In the genomic region with DNA sequence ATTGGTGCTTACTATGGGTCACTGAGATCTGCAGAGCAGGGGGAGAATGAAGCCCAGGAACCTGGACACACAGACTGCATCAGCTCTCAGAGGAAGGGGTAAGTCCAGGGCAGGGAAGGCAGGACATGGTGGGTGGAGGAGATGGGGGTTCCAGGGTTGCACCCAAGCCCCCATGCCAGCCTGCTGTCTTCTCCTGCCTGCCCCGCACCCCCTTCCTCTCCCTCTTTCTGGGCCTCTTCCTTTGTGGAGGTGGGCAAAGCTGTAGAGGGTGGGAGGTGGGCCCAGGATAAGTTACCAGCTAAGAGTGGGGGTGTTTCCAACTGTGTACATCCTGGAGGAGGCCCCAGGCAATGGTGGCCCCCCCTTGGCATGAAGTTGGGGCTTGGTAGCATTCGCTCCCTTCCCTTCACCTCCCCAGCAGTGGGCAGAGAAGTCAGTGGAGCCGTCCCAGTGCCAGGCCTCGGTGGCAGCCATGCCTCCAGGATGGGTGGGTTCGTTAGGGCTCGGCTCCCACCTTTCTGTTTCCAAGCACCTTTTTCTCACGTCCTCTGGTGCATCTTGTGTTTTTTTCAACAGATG, we compare ENCODE assay signal across 15 cellular contexts.
DNase-seq lines count a peak whose midpoint lies in the region; ATAC-seq and TF ChIP-seq lines count a peak whose summit lies in the region.
"Had no signal": no experiment of that assay in that cellular context is flagged by ENCODE, and none has a peak within 500 bp of the region (broad histone marks: within the 10 kb centered on the region; RNA-seq: fewer than 3 reads in every experiment).

No MANE protein-coding gene starts in this region.

- H3K36me3 ChIP-seq in naive thymus-derived CD4-positive, alpha-beta T cell (ENCODE audit: control insufficient read depth in 2 of 3, insufficient read depth in 3 of 3, low read length in 3 of 3): no peaks in the 10 kb centered on the region
- H3K36me3 ChIP-seq: BE2C had no signal

- POLR2A ChIA-PET in naive thymus-derived CD4-positive, alpha-beta T cell (lab: Charles Lee): no interaction called here

- intact Hi-C loops in naive thymus-derived CD4-positive, alpha-beta T cell (cut with micrococcal nuclease): no loop called here

- H3K4me1 Mint-ChIP-seq in naive thymus-derived CD4-positive, alpha-beta T cell: no peaks in the 10 kb centered on the region
- no peaks in the 10 kb centered on the region for H3K4me1 Mint-ChIP-seq in stimulated activated effector memory CD8-positive, alpha-beta T cell treated with anti-CD3 and anti-CD28 coated beads, Interleukin-12 subunit alpha, Interleukin-12 subunit beta, amount 100 ng/mL, for 72 hours

- H3K27me3 ChIP-seq in naive thymus-derived CD4-positive, alpha-beta T cell (ENCODE audit: control insufficient read depth in 2 of 2, insufficient read depth in 2 of 2, low read length in 2 of 2): no peaks in the 10 kb centered on the region
- H3K27me3 ChIP-seq: BE2C had no signal

- DNase-seq in GM13976 (ENCODE audit: low spot score) (peak; percentile 35), KBM-7 (no peak)
- DNase-seq in naive thymus-derived CD4-positive, alpha-beta T cell: no peak
- DNase-seq in stimulated activated effector memory CD8-positive, alpha-beta T cell treated with anti-CD3 and anti-CD28 coated beads, Interleukin-12 subunit alpha, Interleukin-12 subunit beta, amount 100 ng/mL, for 72 hours (ENCODE audit: low spot score in 2 of 2): no peak
- DNase-seq: BE2C; Caco-2; CD8-positive, alpha-beta T cell; DND-41; GDM1; GM23248 had no signal

- H3K9me3 ChIP-seq in naive thymus-derived CD4-positive, alpha-beta T cell (ENCODE audit: control insufficient read depth in 2 of 3, low read length in 3 of 3): no peaks in the 10 kb centered on the region
- H3K9me3 ChIP-seq: A549, BE2C, Caco-2 had no signal

- CTCF ChIA-PET in naive thymus-derived CD4-positive, alpha-beta T cell (lab: Charles Lee): no interaction called here

- peaks cover 0 to 3% (median 0%) of the 10 kb centered on the region in 11 donors for H3K9me3 Mint-ChIP-seq in naive thymus-derived CD4-positive, alpha-beta T cell
- H3K9me3 Mint-ChIP-seq in stimulated activated effector memory CD8-positive, alpha-beta T cell treated with anti-CD3 and anti-CD28 coated beads, Interleukin-12 subunit alpha, Interleukin-12 subunit beta, amount 100 ng/mL, for 72 hours: no peaks in the 10 kb centered on the region
- H3K9me3 Mint-ChIP-seq: CD8-positive, alpha-beta T cell had no signal

- no peak overlapping the region for H3K27ac ChIP-seq in naive thymus-derived CD4-positive, alpha-beta T cell (ENCODE audit: low read depth, low read length)
- H3K27ac ChIP-seq: A549, C4-2B, GM23248 had no signal

- ATAC-seq in GM18861 (IDR thresholded peaks at IDR 0.05; ENCODE audit: unreplicated experiment): peak; percentile 10
- ATAC-seq in naive thymus-derived CD4-positive, alpha-beta T cell: peak; percentile 5
- ATAC-seq in stimulated activated effector memory CD8-positive, alpha-beta T cell treated with anti-CD3 and anti-CD28 coated beads, Interleukin-12 subunit alpha, Interleukin-12 subunit beta, amount 100 ng/mL, for 72 hours: peak; percentile 8
- ATAC-seq in GM21381 (IDR thresholded peaks at IDR 0.05; ENCODE audit: unreplicated experiment): no peak
- no peak for ATAC-seq in HG03460 (IDR thresholded peaks at IDR 0.05; ENCODE audit: unreplicated experiment)
- ATAC-seq: CD8-positive, alpha-beta T cell had no signal

- H3K4me3 ChIP-seq in naive thymus-derived CD4-positive, alpha-beta T cell (ENCODE audit: low read length): no peak overlapping the region
- H3K4me3 ChIP-seq: A549, GM23248 had no signal

- H3K27me3 Mint-ChIP-seq in naive thymus-derived CD4-positive, alpha-beta T cell: no peaks in the 10 kb centered on the region

- TF ChIP-seq CTCF in GM13976 (IDR thresholded peaks at IDR 0.05; ENCODE audit: borderline replicate concordance, control extremely low read depth, extremely low read depth, insufficient read depth, missing control alignments): no peak

- H3K4me3 Mint-ChIP-seq in naive thymus-derived CD4-positive, alpha-beta T cell: no peak overlapping the region
- no peak overlapping the region for H3K4me3 Mint-ChIP-seq in stimulated activated effector memory CD8-positive, alpha-beta T cell treated with anti-CD3 and anti-CD28 coated beads, Interleukin-12 subunit alpha, Interleukin-12 subunit beta, amount 100 ng/mL, for 72 hours
- H3K4me3 Mint-ChIP-seq: CD8-positive, alpha-beta T cell had no signal

- in situ Hi-C loops in GM13976 (cut with MboI; ENCODE audit: low sequenced_read_pairs, unreplicated experiment): no loop called here
- in situ Hi-C loops in KBM-7 (cut with MboI; ENCODE audit: low pct_unique_long_range_greater_than_20kb, low sequenced_read_pairs): no loop called here

- no peak overlapping the region for H3K27ac Mint-ChIP-seq in naive thymus-derived CD4-positive, alpha-beta T cell
- no peak overlapping the region for H3K27ac Mint-ChIP-seq in stimulated activated effector memory CD8-positive, alpha-beta T cell treated with anti-CD3 and anti-CD28 coated beads, Interleukin-12 subunit alpha, Interleukin-12 subunit beta, amount 100 ng/mL, for 72 hours
- H3K27ac Mint-ChIP-seq: CD8-positive, alpha-beta T cell had no signal

- H3K36me3 Mint-ChIP-seq in naive thymus-derived CD4-positive, alpha-beta T cell: no peaks in the 10 kb centered on the region
- H3K36me3 Mint-ChIP-seq in stimulated activated effector memory CD8-positive, alpha-beta T cell treated with anti-CD3 and anti-CD28 coated beads, Interleukin-12 subunit alpha, Interleukin-12 subunit beta, amount 100 ng/mL, for 72 hours: no peaks in the 10 kb centered on the region
- H3K36me3 Mint-ChIP-seq: CD8-positive, alpha-beta T cell had no signal

- no peaks in the 10 kb centered on the region for H3K4me1 ChIP-seq in naive thymus-derived CD4-positive, alpha-beta T cell (ENCODE audit: control insufficient read depth in 2 of 2, insufficient read depth in 2 of 2, low read length in 2 of 2)
- H3K4me1 ChIP-seq: A549, Caco-2 had no signal

Comparison
In these comparisons a context has a peak if more than half of its experiments do, and no peak if none do; other contexts are left out.
1. ATAC-seq: peak in GM18861 (single experiment), naive thymus-derived CD4-positive, alpha-beta T cell (single experiment) and stimulated activated effector memory CD8-positive, alpha-beta T cell treated with anti-CD3 and anti-CD28 coated beads, Interleukin-12 subunit alpha, Interleukin-12 subunit beta, amount 100 ng/mL, for 72 hours (single experiment); none in GM21381 (single experiment) and HG03460 (single experiment).